8 cellular contexts compared by ENCODE assay signal in the genomic region with DNA sequence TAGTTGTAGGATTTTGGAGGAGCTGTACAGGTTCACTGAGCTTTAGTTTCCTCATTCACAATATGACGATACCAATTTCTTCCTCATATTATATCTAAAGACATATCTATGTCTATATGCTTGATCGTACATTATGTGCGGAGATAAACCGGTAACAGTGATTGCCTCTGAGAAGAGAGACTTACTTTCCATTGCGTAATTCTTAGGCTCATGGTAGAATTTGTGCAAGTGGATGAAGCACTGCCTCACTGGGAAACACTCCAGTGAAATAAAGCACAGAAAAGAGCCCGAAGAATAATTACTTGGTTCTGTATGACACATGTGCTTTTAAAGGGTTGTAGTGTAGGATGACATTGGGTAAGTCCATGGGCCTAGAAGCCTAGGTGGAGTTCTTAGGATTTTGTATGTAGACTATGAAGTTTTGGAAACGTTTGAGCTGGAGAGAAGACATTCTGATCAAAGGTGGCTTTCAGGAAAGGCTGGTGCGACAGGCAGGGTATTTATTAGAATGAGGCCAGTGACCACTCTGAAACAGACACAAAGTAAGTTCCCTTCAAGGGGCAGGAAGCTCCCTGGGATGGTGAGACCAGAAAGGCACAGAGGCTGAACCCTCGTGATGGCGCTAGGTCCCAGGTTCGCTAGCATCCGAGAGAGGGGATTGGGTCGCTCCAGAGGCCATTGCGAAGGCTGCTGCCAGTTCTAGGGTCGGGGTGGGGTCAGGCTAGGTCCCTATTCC. TPM values are rescaled to one million over a fixed set of nuclear protein-coding genes. Genes with fewer than 3 reads are reported as not detected.
DNase-seq lines count a peak whose midpoint lies in the region; ATAC-seq, FAIRE-seq and TF ChIP-seq lines count a peak whose summit lies in the region.

No MANE protein-coding gene starts in this region.

- peaks cover 7% of the 10 kb centered on the region for H3K9me3 Mint-ChIP-seq in chondrocyte (ENCODE audit: low read depth)
- peaks cover 19% of the 10 kb centered on the region for H3K9me3 Mint-ChIP-seq in mesothelial cell of epicardium

- intact Hi-C loops in vagina (cut with DNase I): no loop called here

- peak overlapping the region; percentile 96 for H3K9ac ChIP-seq in KMS-11

- no peak for FAIRE-seq in GM12891 (lab: Jason Lieb, UNC)

- no peaks in the 10 kb centered on the region for H3K36me3 ChIP-seq in KMS-11 (ENCODE audit: insufficient read depth)
- no peaks in the 10 kb centered on the region for H3K36me3 ChIP-seq in vagina

- H3K36me3 Mint-ChIP-seq in chondrocyte (ENCODE audit: low read depth): no peaks in the 10 kb centered on the region
- H3K36me3 Mint-ChIP-seq in mesothelial cell of epicardium: peaks cover 2% of the 10 kb centered on the region

- no peaks in the 10 kb centered on the region for H3K9me3 ChIP-seq in vagina

- H3K4me3 ChIP-seq in KMS-11 (IDR thresholded peaks at IDR 0.05; ENCODE audit: insufficient read depth, low read depth, low read length): no peak overlapping the region
- peak overlapping the region; percentile 61 to 70 for H3K4me3 ChIP-seq in vagina

- no peaks in the 10 kb centered on the region for H4K20me1 ChIP-seq in KMS-11 (ENCODE audit: insufficient read depth)

- no peak for TF ChIP-seq CTCF in KMS-11 (conservative IDR thresholded peaks at IDR 0.05; ENCODE audit: low read depth, low read length)
- TF ChIP-seq CTCF in chondrocyte (IDR thresholded peaks at IDR 0.05): no peak
- no peak for TF ChIP-seq CTCF in mesothelial cell of epicardium (IDR thresholded peaks at IDR 0.05; ENCODE audit: unreplicated experiment)
- no peak for TF ChIP-seq CTCF in vagina (IDR thresholded peaks at IDR 0.05)

- TF ChIP-seq POLR2A in GM12891 (IDR thresholded peaks at IDR 0.05; ENCODE audit: low read depth, low read length) (no peak), vagina (IDR thresholded peaks at IDR 0.05) (no peak)

- H3K4me1 Mint-ChIP-seq in chondrocyte (ENCODE audit: low read depth): peaks cover 23% of the 10 kb centered on the region
- H3K4me1 Mint-ChIP-seq in mesothelial cell of epicardium: peaks cover 21% of the 10 kb centered on the region

- H3K27ac ChIP-seq in KMS-11 (peak overlapping the region; percentile 87), vagina (peak overlapping the region; percentile 72)

- H3K27me3 Mint-ChIP-seq in chondrocyte (ENCODE audit: low read depth) (no peaks in the 10 kb centered on the region), mesothelial cell of epicardium (ENCODE audit: low read depth) (peaks cover 1% of the 10 kb centered on the region)

- H3K27me3 ChIP-seq in KMS-11 (ENCODE audit: insufficient read depth, low read depth) (no peaks in the 10 kb centered on the region), vagina (no peaks in the 10 kb centered on the region)

- H3K79me2 ChIP-seq in KMS-11 (ENCODE audit: insufficient read depth, low read depth): peaks cover 29% of the 10 kb centered on the region

- ATAC-seq in GM21717 (IDR thresholded peaks at IDR 0.05; ENCODE audit: unreplicated experiment): peak; percentile 36

- no peak for DNase-seq in GM12891 (ENCODE audit: insufficient read length, low spot score)
- DNase-seq in chondrocyte (ENCODE audit: low spot score): no peak
- DNase-seq in mesothelial cell of epicardium (ENCODE audit: low spot score in 2 of 2, unreplicated experiment in 2 of 2): no peak
- no peak for DNase-seq in vagina (ENCODE audit: extremely low spot score in 2 of 2)
- DNase-seq in effector CD4-positive, alpha-beta T cell: no peak
- no peak for DNase-seq in GM19238 (ENCODE audit: insufficient read length, low spot score)

- H3K4me2 ChIP-seq in KMS-11: peak overlapping the region; percentile 70

- peak overlapping the region; percentile 95 for H2AFZ ChIP-seq in KMS-11 (ENCODE audit: low read depth)

- H3K27ac Mint-ChIP-seq in chondrocyte (ENCODE audit: unreplicated experiment) (peak overlapping the region; percentile 95), mesothelial cell of epicardium (peak overlapping the region; percentile 75)

- H3K4me3 Mint-ChIP-seq in chondrocyte (ENCODE audit: unreplicated experiment) (peak overlapping the region; percentile 78), mesothelial cell of epicardium (peak overlapping the region; percentile 86)

- H3K4me1 ChIP-seq in KMS-11 (ENCODE audit: low read depth, poor library complexity, severe bottlenecking) (peaks cover 23% of the 10 kb centered on the region), vagina (peaks cover 13% of the 10 kb centered on the region)

TF ChIP-seq in GM12891, 5 proteins besides CTCF, POLR2A, EP300 and RAD21:
- TF ChIP-seq POLR2AphosphoS5 (IDR thresholded peaks at IDR 0.05; ENCODE audit: low read depth, low read length) (no peak; the same call in 1 of the 2 replicates), POU2F2 (IDR thresholded peaks at IDR 0.05; ENCODE audit: low read depth, low read length) (0 out of 2 replicates have a peak, but pooled peaks have one; percentile 13)

RNA-seq across cellular contexts. Expression of a gene that starts 0.6 kb away (rescaled TPM):
- polyA plus RNA-seq in GM12891 (2012; ENCODE audit: low read depth, missing spikeins): 45.8 TPM
- total RNA-seq in chondrocyte (35.5 to 42.9 TPM (median 38.5 TPM) in 3 replicates), mesothelial cell of epicardium (31.2 to 35.2 TPM (median 32.2 TPM) in 3 replicates), vagina (16.9 TPM)

RNA-seq across cellular contexts. Expression of a gene that starts 48.7 kb away (rescaled TPM):
- polyA plus RNA-seq in GM12891 (2012; ENCODE audit: low read depth, missing spikeins): 2.5 TPM
- 2.0 to 3.1 TPM (median 3.1 TPM) in 3 replicates for total RNA-seq in chondrocyte
- total RNA-seq in mesothelial cell of epicardium: 1.6 to 1.9 TPM (median 1.7 TPM) in 3 replicates
- 0.74 TPM for total RNA-seq in vagina
